Comparison of ENCODE assay signal across 12 cellular contexts in the genomic region with DNA sequence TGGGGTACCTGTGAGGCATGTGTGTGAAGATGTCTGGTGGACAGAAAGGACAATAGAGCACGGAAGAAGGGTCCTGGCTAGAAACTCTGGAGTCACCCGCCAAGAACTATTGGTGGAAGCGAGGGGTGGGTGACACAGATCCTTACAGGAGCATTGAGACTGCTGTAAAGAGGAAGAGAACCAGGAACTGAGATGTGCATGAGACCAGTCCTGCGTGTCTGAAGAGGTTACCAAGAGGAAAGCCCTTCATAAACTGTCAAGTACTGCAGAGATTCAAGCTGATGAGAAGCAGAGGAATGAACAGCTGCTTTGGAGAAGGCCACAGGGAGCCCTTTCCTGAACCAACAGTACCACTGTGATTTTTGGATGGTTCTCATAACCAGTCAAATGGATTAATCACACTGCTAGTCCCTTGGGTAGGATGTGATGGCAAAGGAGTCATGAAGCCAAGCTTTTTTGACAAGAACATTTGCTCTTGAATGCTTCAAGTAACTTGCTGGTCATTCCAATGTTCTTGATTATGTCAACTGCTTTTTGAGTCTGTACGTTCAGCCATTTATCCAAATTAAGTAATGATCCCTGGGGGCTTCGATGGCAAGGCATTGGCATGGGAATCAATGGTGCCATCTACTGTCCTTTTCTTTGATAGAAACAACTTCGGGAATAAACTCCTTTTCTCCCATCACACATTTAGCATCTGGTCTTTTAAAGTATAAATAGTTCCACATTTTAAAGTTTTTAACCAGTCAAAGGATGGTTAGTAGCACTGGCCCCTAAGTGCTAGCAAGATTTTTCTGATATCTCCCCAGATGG. TPM values are rescaled to one million over a fixed set of nuclear protein-coding genes. Genes with fewer than 3 reads are reported as not detected.
A peak's percentile ranks its signal among the peaks of the same experiment; 100 is the strongest.
DNase-seq lines count a peak whose midpoint lies in the region; ATAC-seq, FAIRE-seq and TF ChIP-seq lines count a peak whose summit lies in the region.
"Had no signal": no experiment of that assay in that cellular context is flagged by ENCODE, and none has a peak within 500 bp of the region (broad histone marks: within the 10 kb centered on the region; RNA-seq: fewer than 3 reads in every experiment).

No MANE protein-coding gene starts in this region.

- no peak for TF ChIP-seq POLR2A in A549 (IDR thresholded peaks at IDR 0.05; ENCODE audit: low read length)

- H3K4me3 ChIP-seq in A549 (no peak overlapping the region), fibroblast of the aortic adventitia (ENCODE audit: low read depth, low read length) (no peak overlapping the region)
- H3K4me3 ChIP-seq: spleen had no signal

- no peak for FAIRE-seq in A549 (lab: Jason Lieb, UNC)
- FAIRE-seq in RCC 7860 (lab: Jason Lieb, UNC) = no peak
- FAIRE-seq: islet of Langerhans had no signal

- TF ChIP-seq CTCF in A549 (IDR thresholded peaks at IDR 0.05) = peak; percentile 33
- peak; percentile 16 for TF ChIP-seq CTCF in fibroblast of the aortic adventitia (IDR thresholded peaks at IDR 0.05; ENCODE audit: insufficient read depth, low read length)

- CTCF ChIA-PET in A549 (lab: Yijun Ruan, JAX) = interaction anchor here (0.9 to 1.7 kb wide), 3 partner anchors 15 to 295 kb away, joined by 3 to 5 read pairs (median 3); no protein-coding TSS in a partner anchor

- 92% methylated on average over 7 of the region's 7 CpGs for WGBS in A549 (ENCODE audit: missing lambda C conversion rate)

- H3K4me1 ChIP-seq in A549 = no peaks in the 10 kb centered on the region

- ATAC-seq in A549 (no peak), GM18858 (IDR thresholded peaks at IDR 0.05; ENCODE audit: unreplicated experiment) (peak; percentile 45)
- ATAC-seq: activated CD8-positive, alpha-beta memory T cell treated with anti-CD3 and anti-CD28 coated beads, Interleukin-2, amount 10 ng/mL, durations not matched to agents 7 days and 5 days had no signal

- H3K4me2 ChIP-seq in A549 = no peak overlapping the region

- no peak overlapping the region for H3K27ac ChIP-seq in A549
- H3K27ac ChIP-seq: RWPE1 had no signal

- no peak for TF ChIP-seq EP300 in A549 (IDR thresholded peaks at IDR 0.05)

- peak; percentile 42 to 50; a peak in 4 of 5 replicates for TF ChIP-seq RAD21 in A549 (conservative IDR thresholded peaks at IDR 0.05 in 1 of 2, IDR thresholded peaks at IDR 0.05 in 1 of 2)

- no peak for DNase-seq in A549 (ENCODE audit: low read depth in 1 of 2, low spot score in 1 of 2)
- peak; percentile 10 for DNase-seq in NCI-H526 treated with DMSO at 0.1 percent for 48 hours (lab: John Stamatoyannopoulos, UW)
- peak; percentile 76 for DNase-seq in fibroblast of the aortic adventitia (ENCODE audit: low read depth)
- no peak for DNase-seq in RCC 7860 (ENCODE audit: low spot score)
- no peak for DNase-seq in middle frontal gyrus (ENCODE audit: extremely low spot score, low spot score)
- DNase-seq in SKM-1 (lab: John Stamatoyannopoulos, UW; ENCODE audit: unreplicated experiment) = no peak
- DNase-seq in NCI-H2029 (lab: John Stamatoyannopoulos, UW) = no peak
- DNase-seq: activated CD8-positive, alpha-beta memory T cell treated with anti-CD3 and anti-CD28 coated beads, Interleukin-2, amount 10 ng/mL, durations not matched to agents 7 days and 5 days; spleen had no signal

- H3K9me3 ChIP-seq in A549 = no peaks in the 10 kb centered on the region
- H3K9me3 ChIP-seq: spleen had no signal

- POLR2A ChIA-PET in A549 (lab: Yijun Ruan, JAX) = no interaction called here

TF ChIP-seq in A549, 52 proteins besides CTCF, POLR2A, EP300 and RAD21:
- TF ChIP-seq RNF2 (IDR thresholded peaks at IDR 0.05; ENCODE audit: borderline replicate concordance, low read depth) (no peak), SMC3 (IDR thresholded peaks at IDR 0.05) (peak; percentile 28; the same call in 2 of the 3 replicates)

RNA-seq across cellular contexts. Expression of a gene that starts 42.9 kb away (rescaled TPM):
- polyA plus RNA-seq in A549 (2011; rRNA removed) (2.6 and 3.6 TPM in 2 replicates), A549 (2017; fragmentation: RNase III; extraction: RNeasy Plus Mini Kit Qiagen cat#74134 plus additional on column Dnase treatment) (1.5 to 2.0 TPM (median 1.7 TPM) in 3 replicates)
- 0.77 and 1.2 TPM in 2 replicates for polyA plus RNA-seq in A549 (2012; cell fraction: cytosol; rRNA removed)
- 9.2 and 17.1 TPM in 2 replicates for polyA plus RNA-seq in A549 (2012; cell fraction: nucleus; rRNA removed)
- polyA minus RNA-seq in A549 (2011; rRNA and poly(A)+ RNA removed) = 6.0 and 8.3 TPM in 2 replicates
- total RNA-seq in fibroblast of the aortic adventitia (ENCODE audit: low replicate concordance) = 1.7 and 4.3 TPM in 2 replicates

Comparison
In these comparisons a context has a peak if more than half of its experiments do, and no peak if none do; other contexts are left out.
1. DNase-seq: peak in NCI-H526 treated with DMSO at 0.1 percent for 48 hours (single experiment) and fibroblast of the aortic adventitia (single experiment); none in A549 (0 of 2), RCC 7860 (single experiment), middle frontal gyrus (single experiment), SKM-1 (single experiment) and NCI-H2029 (single experiment).